In the genomic region with DNA sequence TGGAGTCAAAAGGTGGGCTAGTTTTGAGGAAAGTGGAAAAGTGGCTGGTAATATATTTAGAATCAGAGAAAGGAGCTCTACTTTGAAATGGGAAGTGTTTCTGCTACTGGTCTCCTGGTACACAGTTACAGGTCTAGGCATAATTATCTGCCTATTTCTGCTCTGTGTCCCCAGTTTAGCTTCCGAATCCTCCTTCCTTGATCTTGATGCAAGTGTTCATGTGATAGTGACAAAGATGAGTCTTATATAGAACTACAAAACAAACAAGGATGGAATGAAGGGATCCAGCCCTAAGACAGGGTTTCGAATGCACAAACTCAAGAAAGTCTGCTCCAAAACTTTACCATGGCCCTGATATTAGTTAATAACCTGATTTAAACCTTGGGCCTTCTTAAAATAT, we compare ENCODE assay signal across 17 cellular contexts.
DNase-seq lines count a peak whose midpoint lies in the region; ATAC-seq and TF ChIP-seq lines count a peak whose summit lies in the region.
"Had no signal": no experiment of that assay in that cellular context is flagged by ENCODE, and none has a peak within 500 bp of the region (broad histone marks: within the 10 kb centered on the region; RNA-seq: fewer than 3 reads in every experiment).

No MANE protein-coding gene starts in this region.

- no peaks in the 10 kb centered on the region for H3K27me3 ChIP-seq in ACC112 (ENCODE audit: insufficient read depth, low read length)
- no peaks in the 10 kb centered on the region for H3K27me3 ChIP-seq in HCT116 (ENCODE audit: insufficient read depth, low read length)
- H3K27me3 ChIP-seq in adrenal gland: no peaks in the 10 kb centered on the region
- no peaks in the 10 kb centered on the region for H3K27me3 ChIP-seq in H9 (ENCODE audit: insufficient read depth, low read length)
- H3K27me3 ChIP-seq in trophoblast cell (ENCODE audit: insufficient read depth, low read length): no peaks in the 10 kb centered on the region
- H3K27me3 ChIP-seq: ovary had no signal

- no peak for TF ChIP-seq POLR2A in HCT116 (IDR thresholded peaks at IDR 0.05; ENCODE audit: borderline replicate concordance, extremely low read depth, insufficient read depth, insufficient read length)
- no peak for TF ChIP-seq POLR2A in adrenal gland (IDR thresholded peaks at IDR 0.05)

- H4K12ac ChIP-seq in trophoblast cell (ENCODE audit: low read depth, low read length): no peak overlapping the region

- peak; percentile 44; the same call in 1 of the 2 replicates for ATAC-seq in HCT116

- no peak overlapping the region for H4K91ac ChIP-seq in H9 (ENCODE audit: insufficient read length, low read depth, low read length)
- H4K91ac ChIP-seq in trophoblast cell (ENCODE audit: low read depth, low read length): no peak overlapping the region

- H3K79me1 ChIP-seq in H9 (ENCODE audit: insufficient read depth, low read depth, low read length, poor library complexity, severe bottlenecking) (no peaks in the 10 kb centered on the region), trophoblast cell (ENCODE audit: low read length) (no peaks in the 10 kb centered on the region)

- no peaks in the 10 kb centered on the region for H3K23me2 ChIP-seq in H9 (ENCODE audit: insufficient read length, low read depth, low read length, poor library complexity, severe bottlenecking)

- H3K4me3 ChIP-seq in ACC112 (ENCODE audit: low read depth, low read length) (peak overlapping the region; percentile 46; the same call in 1 of the 2 replicates), HCT116 (replicated peaks in 1 of 2; ENCODE audit: low read depth in 1 of 2, low read length in 2 of 2) (no peak overlapping the region), adrenal gland (no peak overlapping the region), mesodermal cell (ENCODE audit: extremely low read depth, insufficient read depth, low read length, poor library complexity, severe bottlenecking) (no peak overlapping the region), trophoblast cell (ENCODE audit: low read depth, low read length) (no peak overlapping the region)
- H3K4me3 ChIP-seq: ovary had no signal

- WGBS in adrenal gland, 4 donors: 74 to 91% (median 89%) methylated on average over 2 of the region's 2 CpGs
- 100% methylated on average over 1 of the region's 2 CpGs; no CpG with 5 or more reads in 1 of the 2 experiments for WGBS in mesodermal cell (ENCODE audit: insufficient coverage in 2 of 2), 2 experiments
- WGBS in H9 (ENCODE audit: extremely low coverage, insufficient read length, low lambda C conversion rate): no CpG with 5 or more reads among the region's 2 CpGs
- no CpG with 5 or more reads among the region's 2 CpGs for WGBS in trophoblast cell (ENCODE audit: extremely low coverage, insufficient coverage, insufficient read length)

- peaks cover 25% of the 10 kb centered on the region for H3K4me1 ChIP-seq in ACC112 (ENCODE audit: control insufficient read depth, insufficient read depth, low read length, unreplicated experiment)
- peaks cover 20 to 28% of the 10 kb centered on the region in 2 experiments for H3K4me1 ChIP-seq in HCT116 (ENCODE audit: control insufficient read depth in 1 of 2, insufficient read depth in 2 of 2, low read length in 2 of 2)
- H3K4me1 ChIP-seq in adrenal gland (replicated peaks in 1 of 2): peaks cover 0 to 18% of the 10 kb centered on the region in 2 donors
- H3K4me1 ChIP-seq in mesodermal cell (ENCODE audit: control insufficient read depth, insufficient read depth, low read length, poor library complexity, severe bottlenecking): peaks cover 5% of the 10 kb centered on the region
- 0 out of 2 replicates have a peak, but pooled peaks cover 3% of the 10 kb centered on the region for H3K4me1 ChIP-seq in H9 (ENCODE audit: insufficient read depth, low read length)
- H3K4me1 ChIP-seq in trophoblast cell (ENCODE audit: control insufficient read depth in 1 of 2, insufficient read depth in 2 of 2, low read length in 2 of 2): no peaks in the 10 kb centered on the region

- no peaks in the 10 kb centered on the region for H3K79me2 ChIP-seq in ACC112 (ENCODE audit: control insufficient read depth, insufficient read depth, low read length, unreplicated experiment)
- H3K79me2 ChIP-seq in HCT116 (ENCODE audit: insufficient read depth, low read length): no peaks in the 10 kb centered on the region
- no peaks in the 10 kb centered on the region for H3K79me2 ChIP-seq in H9 (ENCODE audit: insufficient read depth, low read length)
- no peaks in the 10 kb centered on the region for H3K79me2 ChIP-seq in trophoblast cell (ENCODE audit: control insufficient read depth, insufficient read depth, low read length, poor library complexity)

- no peak overlapping the region for H3K56ac ChIP-seq in H9 (ENCODE audit: insufficient read length, low read depth, low read length)

- no peak overlapping the region for H3K9ac ChIP-seq in HCT116 (ENCODE audit: low read length)
- no peak overlapping the region for H3K9ac ChIP-seq in H9 (ENCODE audit: extremely low read depth, insufficient read length, low read length)
- no peak overlapping the region for H3K9ac ChIP-seq in trophoblast cell (ENCODE audit: low read length)

- H3K9me2 ChIP-seq in HCT116 (ENCODE audit: insufficient read depth): no peaks in the 10 kb centered on the region

- no peak overlapping the region for H2AK5ac ChIP-seq in H9 (ENCODE audit: insufficient read length, low read length)
- no peak overlapping the region for H2AK5ac ChIP-seq in trophoblast cell (ENCODE audit: low read length)

- H3K4me2 ChIP-seq in HCT116 (ENCODE audit: low read length) (peak overlapping the region; percentile 62), H9 (ENCODE audit: insufficient read depth, insufficient read length, low read length) (no peak overlapping the region), trophoblast cell (ENCODE audit: low read length) (no peak overlapping the region)

- H4K5ac ChIP-seq in H9 (ENCODE audit: insufficient read length, low read depth, low read length): no peak overlapping the region

- H3K23ac ChIP-seq in H9 (ENCODE audit: insufficient read length, low read depth, low read length) (no peak overlapping the region), trophoblast cell (ENCODE audit: low read length) (no peak overlapping the region)

- no peaks in the 10 kb centered on the region for H3K9me3 Mint-ChIP-seq in H9

- TF ChIP-seq CTCF in HCT116 (IDR thresholded peaks at IDR 0.05 in 2 of 3, conservative IDR thresholded peaks at IDR 0.05 in 1 of 3; ENCODE audit: borderline replicate concordance in 1 of 3, insufficient read depth in 1 of 3, low read depth in 2 of 3, low read length in 2 of 3): no peak
- TF ChIP-seq CTCF in adrenal gland (IDR thresholded peaks at IDR 0.05): no peak
- no peak for TF ChIP-seq CTCF in H9 (conservative IDR thresholded peaks at IDR 0.05)

- no peaks in the 10 kb centered on the region for H3K27me3 Mint-ChIP-seq in H9 (ENCODE audit: low read depth)

- no peak overlapping the region for H3K27ac Mint-ChIP-seq in H9

- BruUV-seq in HCT116 (replicated peaks; lab: Mats Ljungman, UMichigan): no TSS peak

- H3K4ac ChIP-seq in H9 (ENCODE audit: low read depth, low read length) (no peak overlapping the region), trophoblast cell (ENCODE audit: low read depth, low read length) (no peak overlapping the region)

- DNase-seq in HCT116 (ENCODE audit: low read depth, low spot score): no peak
- no peak for DNase-seq in adrenal gland
- DNase-seq in H9: no peak
- DNase-seq in SK-N-DZ (ENCODE audit: low spot score): no peak
- no peak for DNase-seq in HPDE6-E6E7 (ENCODE audit: extremely low spot score)
- no peak for DNase-seq in trophoblast cell
- DNase-seq: activated CD4-positive, alpha-beta T cell treated with anti-CD3 and anti-CD28 coated beads, Interleukin-2, amount 50 U/mL, for 48 hours; activated gamma-delta T cell treated with Interleukin-2 at 50 U/mL for 16 hours; cerebellar nuclear complex; glutamatergic neuron; islet precursor cell; Kasumi-1; NCI-H187 treated with DMSO at 0.1 percent for 48 hours; NCI-H524; ovary had no signal

- no peak overlapping the region for H2BK20ac ChIP-seq in H9 (ENCODE audit: low read depth, low read length, poor library complexity, severe bottlenecking)

- H3K36me3 ChIP-seq in ACC112 (ENCODE audit: insufficient read depth, low read length): no peaks in the 10 kb centered on the region
- no peaks in the 10 kb centered on the region for H3K36me3 ChIP-seq in HCT116 (ENCODE audit: control insufficient read depth in 1 of 2, insufficient read depth in 2 of 2, low read length in 2 of 2)
- no peaks in the 10 kb centered on the region for H3K36me3 ChIP-seq in adrenal gland (replicated peaks in 1 of 2)
- H3K36me3 ChIP-seq in mesodermal cell (ENCODE audit: control insufficient read depth, insufficient read depth, low read length): no peaks in the 10 kb centered on the region
- no peaks in the 10 kb centered on the region for H3K36me3 ChIP-seq in trophoblast cell (ENCODE audit: control insufficient read depth in 1 of 2, insufficient read depth in 2 of 2, low read length in 2 of 2)
- H3K36me3 ChIP-seq: ovary had no signal

- H2BK120ac ChIP-seq in H9 (ENCODE audit: low read depth, low read length, poor library complexity, severe bottlenecking): no peak overlapping the region
- H2BK120ac ChIP-seq in trophoblast cell (ENCODE audit: insufficient read depth, low read length, poor library complexity): no peak overlapping the region

- no peaks in the 10 kb centered on the region for H3K36me3 Mint-ChIP-seq in H9 (ENCODE audit: insufficient read depth in 1 of 3, low read depth in 3 of 3)

- H3K14ac ChIP-seq in H9 (ENCODE audit: insufficient read depth, low read length) (no peak overlapping the region), trophoblast cell (ENCODE audit: low read length) (no peak overlapping the region)

- H3K9me3 ChIP-seq in HCT116 (ENCODE audit: control insufficient read depth in 1 of 2, insufficient read depth in 1 of 2, low read depth in 1 of 2, low read length in 2 of 2) (no peaks in the 10 kb centered on the region), adrenal gland (replicated peaks in 1 of 3) (no peaks in the 10 kb centered on the region), mesodermal cell (ENCODE audit: control insufficient read depth, low read length) (no peaks in the 10 kb centered on the region), H9 (ENCODE audit: control insufficient read depth, low read depth, low read length) (no peaks in the 10 kb centered on the region), trophoblast cell (ENCODE audit: insufficient read depth, low read depth, low read length) (no peaks in the 10 kb centered on the region)
- H3K9me3 ChIP-seq: ovary had no signal

- peaks cover 19 to 20% of the 10 kb centered on the region in 2 experiments for H3K4me1 Mint-ChIP-seq in H9

- no peak overlapping the region for H2BK15ac ChIP-seq in H9 (ENCODE audit: low read depth, low read length)

- H3K18ac ChIP-seq in H9 (ENCODE audit: insufficient read length, low read depth, low read length) (no peak overlapping the region), trophoblast cell (ENCODE audit: low read length) (no peak overlapping the region)

- H3T11ph ChIP-seq in H9 (ENCODE audit: low read length): no peak overlapping the region

- H4K20me1 ChIP-seq in HCT116 (ENCODE audit: insufficient read depth) (no peaks in the 10 kb centered on the region), H9 (ENCODE audit: control insufficient read depth, insufficient read depth, insufficient read length) (no peaks in the 10 kb centered on the region)

- H3K27ac ChIP-seq in ACC112 (ENCODE audit: low read depth, low read length): peak overlapping the region; percentile 71
- H3K27ac ChIP-seq in HCT116 (ENCODE audit: low read depth, low read length): peak overlapping the region; percentile 16; the same call in 1 of the 2 replicates
- H3K27ac ChIP-seq in adrenal gland: peak overlapping the region; percentile 17 to 77 (median 48)
- peak overlapping the region; percentile 1 for H3K27ac ChIP-seq in mesodermal cell (ENCODE audit: low read depth, low read length, severe bottlenecking)
- no peak overlapping the region for H3K27ac ChIP-seq in H9 (ENCODE audit: insufficient read length, low read depth, low read length)
- H3K27ac ChIP-seq in trophoblast cell (ENCODE audit: low read depth, low read length): no peak overlapping the region
- H3K27ac ChIP-seq: ovary had no signal

- H2BK5ac ChIP-seq in H9 (ENCODE audit: insufficient read length, low read length): no peak overlapping the region
- no peak overlapping the region for H2BK5ac ChIP-seq in trophoblast cell (ENCODE audit: low read depth, low read length, poor library complexity)

- intact Hi-C loops in HCT116 (cut with micrococcal nuclease) (no loop called here), adrenal gland (cut with DNase I) (no loop called here)

- CTCF ChIA-PET in HCT116 (lab: Charles Lee): no interaction called here

- no peak overlapping the region for H2BK12ac ChIP-seq in H9 (ENCODE audit: insufficient read length, low read depth, low read length)
- H2BK12ac ChIP-seq in trophoblast cell (ENCODE audit: low read length): no peak overlapping the region

- H2AFZ ChIP-seq in ACC112 (ENCODE audit: low read length, unreplicated experiment) (no peak overlapping the region), HCT116 (ENCODE audit: low read depth, low read length, poor library complexity, severe bottlenecking) (no peak overlapping the region), H9 (ENCODE audit: low read length) (no peak overlapping the region), trophoblast cell (ENCODE audit: insufficient read depth, low read length, poor library complexity) (no peak overlapping the region)

- no peak for TF ChIP-seq RAD21 in HCT116 (IDR thresholded peaks at IDR 0.05; ENCODE audit: low read depth)

- POLR2A ChIA-PET in HCT116 (lab: Charles Lee): no interaction called here

- H3K4me3 Mint-ChIP-seq in H9: no peak overlapping the region

- H4K8ac ChIP-seq in H9 (replicated peaks; ENCODE audit: insufficient read length, low read depth, low read length) (no peak overlapping the region), trophoblast cell (ENCODE audit: low read depth, low read length) (no peak overlapping the region)

- RAD21 ChIA-PET in HCT116 (lab: Charles Lee; ENCODE audit: low non-redundant PET in 1 of 2, low total read pairs in 2 of 2, uncharacterized antibody in 2 of 2, unreplicated experiment in 2 of 2): no interaction called here

Comparison
In these comparisons a context has a peak if more than half of its experiments do, and no peak if none do; other contexts are left out.
1. H3K27ac ChIP-seq: peak in ACC112 (single experiment), HCT116 (single experiment), adrenal gland (5 of 5) and mesodermal cell (single experiment); none in H9 (single experiment) and trophoblast cell (single experiment).